Comparison of ENCODE assay signal across 31 cellular contexts in the genomic region with DNA sequence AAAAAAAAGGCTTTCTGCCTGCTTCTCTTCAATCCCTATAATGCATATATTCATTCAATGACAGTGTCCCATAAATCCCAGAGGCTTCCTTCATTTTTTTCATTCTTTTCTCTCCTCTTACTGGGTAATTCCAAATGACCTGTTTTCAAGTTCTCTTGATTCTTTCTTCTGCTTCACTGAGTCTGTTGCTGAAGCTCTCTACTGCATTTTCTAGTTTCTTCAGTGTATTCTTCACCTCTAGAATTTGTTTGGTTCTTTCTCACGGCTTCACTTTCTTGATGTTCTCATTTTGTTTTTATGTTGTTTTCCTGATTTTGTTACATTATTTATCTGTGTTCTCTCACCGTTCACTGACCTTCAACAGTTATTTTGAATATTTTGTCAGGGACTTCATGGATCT.
"Had no signal": no experiment of that assay in that cellular context is flagged by ENCODE, and none has a peak within 500 bp of the region (broad histone marks: within the 10 kb centered on the region; RNA-seq: fewer than 3 reads in every experiment).

No MANE protein-coding gene starts in this region.

- DNase-seq: natural killer cell; occipital lobe; ovary; posterior cingulate gyrus; psoas muscle; spleen; stimulated activated CD4-positive, alpha-beta T cell treated with anti-CD3 and anti-CD28 coated beads, Interleukin-12 subunit alpha, Interleukin-12 subunit beta, amount 100 ng/mL, for 4 hours; stimulated activated CD4-positive, alpha-beta T cell treated with anti-CD3 and anti-CD28 coated beads, Interleukin-1b, Interleukin-23, amount 100 ng/mL, for 48 hours; stimulated activated CD4-positive, alpha-beta T cell treated with anti-CD3 and anti-CD28 coated beads, Interleukin-4, amount 100 ng/mL, for 1 hour; stimulated activated CD4-positive, alpha-beta T cell treated with anti-CD3 and anti-CD28 coated beads, Interleukin-4, amount 100 ng/mL, for 4 hours; stimulated activated CD8-positive, alpha-beta memory T cell treated with anti-CD3 and anti-CD28 coated beads, Interleukin-4, amount 100 ng/mL, for 48 hours; stimulated activated naive CD4-positive, alpha-beta T cell; stimulated activated naive CD8-positive, alpha-beta T cell treated with anti-CD3 and anti-CD28 coated beads, Interleukin-15, amount 100 ng/mL, for 72 hours; stimulated activated naive CD8-positive, alpha-beta T cell treated with anti-CD3 and anti-CD28 coated beads, Interleukin-15, Interleukin-2, amounts not matched to agents 100 U/mL and 50 U/mL, for 24 hours; substantia nigra; testis; tibial artery; transverse colon; upper lobe of right lung; uterus had no signal

- H3K27ac ChIP-seq: neural progenitor cell, ovary, parathyroid adenoma, psoas muscle, skin epidermis, spleen, suprapubic skin, testis, tibial artery, transverse colon, upper lobe of right lung, uterus had no signal

- H3K9me3 ChIP-seq: testis, tibial artery, transverse colon, upper lobe of right lung, uterus had no signal

- H3K4me1 Mint-ChIP-seq: natural killer cell; nephron; neural progenitor cell; stimulated activated memory B cell treated with anti-CD40 and anti-IgM and Interleukin-4, amounts not matched to agents 10 μg/mL and 1 μg/mL and 100 μg/mL, for 72 hours; stimulated activated naive CD8-positive, alpha-beta T cell treated with anti-CD3 and anti-CD28 coated beads, Interleukin-15, amount 100 ng/mL, for 72 hours had no signal

- H3K27ac Mint-ChIP-seq: natural killer cell; nephron; neural progenitor cell; progenitor cell of endocrine pancreas; stimulated activated memory B cell treated with anti-CD40 and anti-IgM and Interleukin-4, amounts not matched to agents 10 μg/mL and 1 μg/mL and 100 μg/mL, for 72 hours; type B pancreatic cell had no signal

- H3K4me3 ChIP-seq: neural progenitor cell, ovary, psoas muscle, skin epidermis, smooth muscle cell, spleen, suprapubic skin, testis, tibial artery, transverse colon, upper lobe of right lung, uterus had no signal

- H3K27me3 Mint-ChIP-seq: progenitor cell of endocrine pancreas; stimulated activated memory B cell treated with anti-CD40 and anti-IgM and Interleukin-4, amounts not matched to agents 10 μg/mL and 1 μg/mL and 100 μg/mL, for 72 hours; stimulated activated naive CD8-positive, alpha-beta T cell treated with anti-CD3 and anti-CD28 coated beads, Interleukin-15, amount 100 ng/mL, for 72 hours; type B pancreatic cell had no signal

- H3K4me3 Mint-ChIP-seq: natural killer cell; nephron; neural progenitor cell; stimulated activated memory B cell treated with anti-CD40 and anti-IgM and Interleukin-4, amounts not matched to agents 10 μg/mL and 1 μg/mL and 100 μg/mL, for 72 hours; stimulated activated naive CD8-positive, alpha-beta T cell treated with anti-CD3 and anti-CD28 coated beads, Interleukin-15, amount 100 ng/mL, for 72 hours; type B pancreatic cell had no signal

- H3K4me1 ChIP-seq: neural progenitor cell, parathyroid adenoma, psoas muscle, spleen, suprapubic skin, testis, tibial artery, transverse colon, upper lobe of right lung, uterus had no signal

- H3K4me2 ChIP-seq: neural progenitor cell, smooth muscle cell had no signal

- H3K36me3 ChIP-seq: uterus had no signal

- ATAC-seq: natural killer cell; psoas muscle; right cardiac atrium; sciatic nerve; stimulated activated memory B cell treated with anti-CD40 and anti-IgM and Interleukin-4, amounts not matched to agents 10 μg/mL and 1 μg/mL and 100 μg/mL, for 72 hours; stimulated activated naive CD8-positive, alpha-beta T cell treated with anti-CD3 and anti-CD28 coated beads, Interleukin-15, amount 100 ng/mL, for 72 hours; stimulated activated naive CD8-positive, alpha-beta T cell treated with anti-CD3 and anti-CD28 coated beads, Interleukin-15, Interleukin-2, amounts not matched to agents 100 U/mL and 50 U/mL, for 24 hours; upper lobe of right lung had no signal

- H3K27me3 ChIP-seq: neural progenitor cell, ovary, spleen, suprapubic skin, testis, tibial artery, transverse colon, upper lobe of right lung, uterus had no signal

- H3K9ac ChIP-seq: neural progenitor cell, parathyroid adenoma had no signal

- H2AFZ ChIP-seq: neural progenitor cell, parathyroid adenoma had no signal

- H3K79me2 ChIP-seq: parathyroid adenoma had no signal
